18 cellular contexts compared by ENCODE assay signal in the genomic region with DNA sequence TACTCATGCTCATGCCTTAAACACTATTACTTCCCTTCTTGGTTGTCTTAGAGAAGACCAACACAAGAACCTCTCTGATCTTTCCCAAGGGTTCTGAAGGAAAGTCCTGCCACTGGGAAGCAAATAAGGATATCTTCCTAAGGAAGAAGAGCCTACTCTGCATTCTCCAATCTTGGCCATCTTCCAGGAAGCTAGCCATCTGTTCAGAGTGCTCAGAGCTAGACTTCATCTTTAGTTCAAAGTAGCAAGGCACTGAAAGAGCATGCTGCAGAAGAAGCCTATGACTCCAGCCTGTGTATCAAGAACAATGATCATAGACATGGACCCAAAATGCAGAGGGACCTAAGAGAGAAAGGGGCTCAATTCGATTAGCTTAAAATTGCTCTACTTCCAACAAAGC.
"Had no signal": no experiment of that assay in that cellular context is flagged by ENCODE, and none has a peak within 500 bp of the region (broad histone marks: within the 10 kb centered on the region; RNA-seq: fewer than 3 reads in every experiment).

No MANE protein-coding gene starts in this region.

- H3K9me3 ChIP-seq: lower lobe of right lung, upper lobe of right lung had no signal

- DNase-seq: activated CD4-positive, alpha-beta T cell treated with anti-CD3 and anti-CD28 coated beads for 1 hour; activated CD8-positive, alpha-beta memory T cell treated with anti-CD3 and anti-CD28 coated beads for 24 hours; activated CD8-positive, alpha-beta memory T cell treated with anti-CD3 and anti-CD28 coated beads, Interleukin-2, amount 50 U/mL, for 48 hours; activated effector memory CD4-positive, alpha-beta T cell treated with anti-CD3 and anti-CD28 coated beads, Interleukin-2, amount 50 U/mL, for 16 hours; activated naive CD4-positive, alpha-beta T cell treated with anti-CD3 and anti-CD28 coated beads, Interleukin-2, amount 50 U/mL, for 16 hours; activated T-cell treated with anti-CD3 and anti-CD28 coated beads, Interleukin-2, amount 50 U/mL, for 48 hours; dermis blood vessel endothelial cell; effector memory CD8-positive, alpha-beta T cell; hypothalamus; islet precursor cell; lower lobe of right lung; nephron progenitor cell; nucleus accumbens; retina; stimulated activated CD8-positive, alpha-beta memory T cell treated with anti-CD3 and anti-CD28 coated beads, Interleukin-4, amount 100 ng/mL, for 48 hours; stimulated activated naive CD4-positive, alpha-beta T cell; upper lobe of right lung; WERI-Rb-1 had no signal

- H3K36me3 ChIP-seq: lower lobe of right lung, upper lobe of right lung, WERI-Rb-1 had no signal

- H3K4me1 ChIP-seq: lower lobe of right lung, upper lobe of right lung had no signal

- H3K4me3 ChIP-seq: lower lobe of right lung, upper lobe of right lung had no signal

- ATAC-seq: effector memory CD8-positive, alpha-beta T cell; lower lobe of right lung; upper lobe of right lung had no signal
